8 cellular contexts compared by ENCODE assay signal in genomic region chr6:3913077-3913957, GRCh38.
DNase-seq lines count a peak whose midpoint lies in the region; ATAC-seq and TF ChIP-seq lines count a peak whose summit lies in the region.

No MANE protein-coding gene starts in this region.

- no peak overlapping the region for H3K4me3 Mint-ChIP-seq in activated T-cell treated with anti-CD3 and anti-CD28 coated beads, Interleukin-2, amount 50 U/mL, for 72 hours

- WGBS in heart right ventricle, 2 donors = 29 to 33% methylated on average over 6 of the region's 6 CpGs

- peak overlapping the region in 2 of 3 donors; percentile 0 to 23 for H3K9ac ChIP-seq in skeletal muscle tissue (ENCODE audit: low read depth in 1 of 3, low read length in 3 of 3)

- H3K27me3 ChIP-seq in heart right ventricle = no peaks in the 10 kb centered on the region
- H3K27me3 ChIP-seq in skeletal muscle tissue (ENCODE audit: control insufficient read depth in 3 of 3, insufficient read depth in 3 of 3, low read length in 3 of 3) = no peaks in the 10 kb centered on the region

- no peaks in the 10 kb centered on the region for H3K9me3 ChIP-seq in heart right ventricle
- H3K9me3 ChIP-seq in skeletal muscle tissue (ENCODE audit: control insufficient read depth in 3 of 3, low read length in 3 of 3) = no peaks in the 10 kb centered on the region

- H3K36me3 ChIP-seq in heart right ventricle (no peaks in the 10 kb centered on the region), skeletal muscle tissue (ENCODE audit: control insufficient read depth in 3 of 3, insufficient read depth in 3 of 3, low read length in 3 of 3) (no peaks in the 10 kb centered on the region)

- H3K4me1 ChIP-seq in heart right ventricle (peaks cover 16 to 48% (median 44%) of the 10 kb centered on the region in 9 donors), skeletal muscle tissue (ENCODE audit: control insufficient read depth in 3 of 3, insufficient read depth in 3 of 3, low read length in 3 of 3) (peaks cover 43 to 51% (median 49%) of the 10 kb centered on the region in 3 donors)

- peak; percentile 95 for DNase-seq in HCEC 1CT
- DNase-seq in heart right ventricle = peak in 1 of 2 donors; percentile 92
- no peak for DNase-seq in activated T-cell treated with anti-CD3 and anti-CD28 coated beads, Interleukin-2, amount 50 U/mL, for 72 hours
- no peak for DNase-seq in stimulated activated CD4-positive, alpha-beta T cell treated with anti-CD3 and anti-CD28 coated beads, Interleukin-4, amount 100 ng/mL, for 24 hours
- no peak for DNase-seq in central memory CD4-positive, alpha-beta T cell
- DNase-seq in GM19240 (ENCODE audit: insufficient read length, low spot score) = no peak

- intact Hi-C loops in heart right ventricle (cut with DNase I) = no loop called here

- H3K27ac ChIP-seq in heart right ventricle = peak overlapping the region; percentile 79 to 92 (median 86)
- peak overlapping the region; percentile 84 for H3K27ac ChIP-seq in skeletal muscle tissue (ENCODE audit: low read depth, low read length)

- H3K27me3 Mint-ChIP-seq in activated T-cell treated with anti-CD3 and anti-CD28 coated beads, Interleukin-2, amount 50 U/mL, for 72 hours (ENCODE audit: low read depth) = peaks cover 54% of the 10 kb centered on the region

- H3K4me1 Mint-ChIP-seq in activated T-cell treated with anti-CD3 and anti-CD28 coated beads, Interleukin-2, amount 50 U/mL, for 72 hours (ENCODE audit: low read depth) = peaks cover 22% of the 10 kb centered on the region

- TF ChIP-seq CTCF in heart right ventricle (IDR thresholded peaks at IDR 0.05) = no peak

- no peak overlapping the region for H3K27ac Mint-ChIP-seq in activated T-cell treated with anti-CD3 and anti-CD28 coated beads, Interleukin-2, amount 50 U/mL, for 72 hours

- no peaks in the 10 kb centered on the region for H3K9me3 Mint-ChIP-seq in activated T-cell treated with anti-CD3 and anti-CD28 coated beads, Interleukin-2, amount 50 U/mL, for 72 hours

- H3K36me3 Mint-ChIP-seq in activated T-cell treated with anti-CD3 and anti-CD28 coated beads, Interleukin-2, amount 50 U/mL, for 72 hours (ENCODE audit: insufficient read depth in 2 of 2) = no peaks in the 10 kb centered on the region

- H3K4me3 ChIP-seq in heart right ventricle (no peak overlapping the region), skeletal muscle tissue (ENCODE audit: low read length in 3 of 3) (peak overlapping the region in 1 of 3 donors; percentile 3)

- peak; percentile 79 for ATAC-seq in SK-N-SH treated with all-trans-retinoic acid at 6 μM for 48 hours
- ATAC-seq in heart right ventricle = peak; percentile 89 to 95 (median 92)
- ATAC-seq in activated T-cell treated with anti-CD3 and anti-CD28 coated beads, Interleukin-2, amount 50 U/mL, for 72 hours (replicated peaks in 1 of 2) = no peak

TF ChIP-seq in SK-N-SH treated with all-trans-retinoic acid at 6 μM for 48 hours, 23 proteins besides CTCF, POLR2A, EP300 and RAD21:
- TF ChIP-seq ZC3H10 (CRISPR knock-in tag; IDR thresholded peaks at IDR 0.05) (no peak), ISL1 (CRISPR knock-in tag; IDR thresholded peaks at IDR 0.05) (peak; percentile 59), CREB5 (CRISPR knock-in tag; IDR thresholded peaks at IDR 0.05; ENCODE audit: low read depth) (peak; percentile 85), OSR1 (CRISPR knock-in tag; IDR thresholded peaks at IDR 0.05) (no peak)

Comparison
In these comparisons a context has a peak if more than half of its experiments do, and no peak if none do; other contexts are left out.
1. ATAC-seq: peak in SK-N-SH treated with all-trans-retinoic acid at 6 μM for 48 hours (single experiment) and heart right ventricle (8 of 8); none in activated T-cell treated with anti-CD3 and anti-CD28 coated beads, Interleukin-2, amount 50 U/mL, for 72 hours (0 of 2).